In the genomic region with DNA sequence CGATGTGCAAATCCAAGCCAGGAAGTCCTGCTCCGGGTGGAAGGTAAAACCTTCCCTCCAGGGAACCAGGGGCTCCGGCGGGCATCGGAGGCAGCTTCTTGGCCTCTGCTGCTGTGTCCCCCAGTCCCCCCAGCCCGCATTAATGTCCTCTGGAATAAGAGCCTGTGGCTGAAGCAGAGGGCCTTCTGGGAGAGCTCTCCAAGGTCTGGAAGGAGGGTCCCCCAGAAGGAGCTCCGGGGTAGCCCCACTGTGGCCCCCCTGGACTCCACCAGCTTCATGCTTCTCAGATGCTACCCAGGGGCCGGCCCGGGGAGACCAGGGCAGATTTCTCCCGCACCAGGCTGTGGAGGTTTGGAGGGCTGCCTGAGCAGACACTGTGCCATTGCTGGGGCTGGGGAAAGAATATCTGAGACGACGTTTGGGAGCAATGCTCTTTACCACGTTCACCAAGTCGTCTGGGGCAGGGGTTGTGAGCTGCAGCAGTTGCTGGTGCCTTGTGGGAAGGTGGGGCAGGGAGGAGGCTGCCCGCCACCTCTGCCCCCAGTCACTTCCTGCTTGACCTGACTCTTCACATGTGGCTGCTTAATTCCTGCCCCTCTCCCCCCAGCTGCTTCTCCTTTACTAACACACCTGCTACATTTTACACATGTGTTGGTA, we compare ENCODE assay signal across 13 cellular contexts. TPM values are rescaled to one million over a fixed set of nuclear protein-coding genes. Genes with fewer than 3 reads are reported as not detected.
DNase-seq lines count a peak whose midpoint lies in the region; FAIRE-seq and TF ChIP-seq lines count a peak whose summit lies in the region.
"Had no signal": no experiment of that assay in that cellular context is flagged by ENCODE, and none has a peak within 500 bp of the region (broad histone marks: within the 10 kb centered on the region; RNA-seq: fewer than 3 reads in every experiment).

No MANE protein-coding gene starts in this region.

- H3K4me1 Mint-ChIP-seq in endodermal cell: no peaks in the 10 kb centered on the region

- no peak overlapping the region for H3K4me3 Mint-ChIP-seq in endodermal cell

- H3K9me3 Mint-ChIP-seq in endodermal cell: peaks cover 6% of the 10 kb centered on the region

- H3K27me3 Mint-ChIP-seq in endodermal cell (ENCODE audit: insufficient read depth): no peaks in the 10 kb centered on the region

- peaks cover 0 to 13% (median 0%) of the 10 kb centered on the region in 11 experiments; a peak in 3 of 22 replicates for H3K9me3 ChIP-seq in BLaER1 treated with 17β-estradiol and CSF1 and Interleukin-3, amounts not matched to agents 10 nM and 100 nM (replicated peaks in 1 of 11)
- H3K9me3 ChIP-seq in endodermal cell (ENCODE audit: control insufficient read depth, low read length) (no peaks in the 10 kb centered on the region), SJCRH30 (replicated peaks) (no peaks in the 10 kb centered on the region), small intestine (ENCODE audit: control insufficient read depth, low read depth) (no peaks in the 10 kb centered on the region), smooth muscle cell (replicated peaks; ENCODE audit: low read depth) (no peaks in the 10 kb centered on the region)
- H3K9me3 ChIP-seq: ascending aorta, gastrocnemius medialis had no signal

- TF ChIP-seq POLR2A in Raji (IDR thresholded peaks at IDR 0.05; ENCODE audit: insufficient read depth, low read depth, low read length): peak; percentile 47; the same call in 1 of the 2 replicates
- no peak for TF ChIP-seq POLR2A in GM12892 (IDR thresholded peaks at IDR 0.05; ENCODE audit: low read depth, low read length)

- peak overlapping the region in 1 of 11 experiments; percentile 21; a peak in 1 of 22 replicates for H3K27ac ChIP-seq in BLaER1 treated with 17β-estradiol and CSF1 and Interleukin-3, amounts not matched to agents 10 nM and 100 nM
- H3K27ac ChIP-seq in endodermal cell (ENCODE audit: low read depth, low read length) (no peak overlapping the region), SJCRH30 (no peak overlapping the region), small intestine (ENCODE audit: low read depth in 1 of 2, low read length in 1 of 2) (no peak overlapping the region), smooth muscle cell (ENCODE audit: low read depth) (no peak overlapping the region)
- H3K27ac ChIP-seq: ascending aorta, gastrocnemius medialis had no signal

- peak overlapping the region; percentile 21 to 71 (median 57); a peak in 20 of 22 replicates for H3K4me2 ChIP-seq in BLaER1 treated with 17β-estradiol and CSF1 and Interleukin-3, amounts not matched to agents 10 nM and 100 nM
- H3K4me2 ChIP-seq in smooth muscle cell: no peak overlapping the region

- no peaks in the 10 kb centered on the region for H3K79me2 ChIP-seq in smooth muscle cell (ENCODE audit: low read depth)

- no peaks in the 10 kb centered on the region; a peak in 1 of 22 replicates for H3K36me3 ChIP-seq in BLaER1 treated with 17β-estradiol and CSF1 and Interleukin-3, amounts not matched to agents 10 nM and 100 nM
- peaks cover 13% of the 10 kb centered on the region for H3K36me3 ChIP-seq in endodermal cell (ENCODE audit: control insufficient read depth, insufficient read depth, low read length)
- H3K36me3 ChIP-seq in SJCRH30: peaks cover 3% of the 10 kb centered on the region; the same call in 1 of the 2 replicates
- H3K36me3 ChIP-seq in small intestine (ENCODE audit: control insufficient read depth in 2 of 2, insufficient read depth in 2 of 2, low read length in 2 of 2): no peaks in the 10 kb centered on the region
- H3K36me3 ChIP-seq in smooth muscle cell (ENCODE audit: low read depth): no peaks in the 10 kb centered on the region

- peak overlapping the region; percentile 48 for H3K27ac Mint-ChIP-seq in endodermal cell

- FAIRE-seq in small intestine (lab: Jason Lieb, UNC): no peak
- no peak for FAIRE-seq in GM12892 (lab: Jason Lieb, UNC)

- H3K4me3 ChIP-seq in BLaER1 treated with 17β-estradiol and CSF1 and Interleukin-3, amounts not matched to agents 10 nM and 100 nM: no peak overlapping the region
- H3K4me3 ChIP-seq in endodermal cell (ENCODE audit: low read length) (no peak overlapping the region), SJCRH30 (no peak overlapping the region), small intestine (ENCODE audit: low read depth in 1 of 2, low read length in 2 of 2) (no peak overlapping the region), smooth muscle cell (no peak overlapping the region)
- H3K4me3 ChIP-seq: ascending aorta, gastrocnemius medialis, skin epidermis had no signal

- H4K20me1 ChIP-seq in BLaER1 treated with 17β-estradiol and CSF1 and Interleukin-3, amounts not matched to agents 10 nM and 100 nM: peaks cover 0 to 4% (median 0%) of the 10 kb centered on the region in 11 experiments; a peak in 1 of 22 replicates
- H4K20me1 ChIP-seq in smooth muscle cell (ENCODE audit: low read depth): no peaks in the 10 kb centered on the region

- 89 to 92% methylated on average over 13 to 15 of the region's 15 CpGs for WGBS in endodermal cell (ENCODE audit: insufficient coverage in 1 of 2, insufficient read length in 1 of 2), 2 experiments
- WGBS in small intestine, 3 donors: 62 to 75% (median 74%) methylated on average over 15 of the region's 15 CpGs
- WGBS in smooth muscle cell (ENCODE audit: low lambda C conversion rate): 94% methylated on average over 15 of the region's 15 CpGs

- peak; percentile 40 for DNase-seq in GM19238 (ENCODE audit: insufficient read length, low spot score)
- DNase-seq in endodermal cell: no peak
- DNase-seq in SJCRH30: no peak
- no peak for DNase-seq in small intestine
- no peak for DNase-seq in smooth muscle cell (lab: John Stamatoyannopoulos, UW; ENCODE audit: unreplicated experiment)
- DNase-seq in GM12892 (ENCODE audit: insufficient read length): no peak
- DNase-seq: effector memory CD4-positive, alpha-beta T cell; gastrocnemius medialis; SIG-M5 had no signal

- no peak overlapping the region for H2AFZ ChIP-seq in smooth muscle cell (ENCODE audit: low read depth)

- peak overlapping the region in 2 of 11 experiments; percentile 16 to 54; a peak in 2 of 22 replicates for H3K9ac ChIP-seq in BLaER1 treated with 17β-estradiol and CSF1 and Interleukin-3, amounts not matched to agents 10 nM and 100 nM
- H3K9ac ChIP-seq in endodermal cell (ENCODE audit: extremely low read depth, low read length, poor library complexity, severe bottlenecking) (no peak overlapping the region), smooth muscle cell (ENCODE audit: low read depth) (no peak overlapping the region)

- H3K4me1 ChIP-seq in BLaER1 treated with 17β-estradiol and CSF1 and Interleukin-3, amounts not matched to agents 10 nM and 100 nM: peaks cover 24 to 40% (median 30%) of the 10 kb centered on the region in 10 experiments
- H3K4me1 ChIP-seq in endodermal cell (ENCODE audit: control insufficient read depth, insufficient read depth, low read length) (no peaks in the 10 kb centered on the region), SJCRH30 (no peaks in the 10 kb centered on the region; the same call in 1 of the 2 replicates), small intestine (ENCODE audit: control insufficient read depth in 2 of 2, insufficient read depth in 1 of 2, low read depth in 1 of 2, low read length in 1 of 2) (peaks cover 0 to 2% of the 10 kb centered on the region in 2 donors), smooth muscle cell (ENCODE audit: low read depth) (no peaks in the 10 kb centered on the region)
- H3K4me1 ChIP-seq: ascending aorta, gastrocnemius medialis had no signal

- TF ChIP-seq CTCF in endodermal cell (conservative IDR thresholded peaks at IDR 0.05): no peak
- TF ChIP-seq CTCF in smooth muscle cell (IDR thresholded peaks at IDR 0.05; ENCODE audit: borderline replicate concordance, insufficient read depth, poor library complexity, severe bottlenecking): no peak

- H3F3A ChIP-seq in smooth muscle cell (ENCODE audit: low read depth): no peaks in the 10 kb centered on the region

- H3K36me3 Mint-ChIP-seq in endodermal cell (ENCODE audit: low read depth): peaks cover 47% of the 10 kb centered on the region

- H3K27me3 ChIP-seq in BLaER1 treated with 17β-estradiol and CSF1 and Interleukin-3, amounts not matched to agents 10 nM and 100 nM: peaks cover 0 to 7% (median 1%) of the 10 kb centered on the region in 11 experiments; a peak in 5 of 22 replicates
- H3K27me3 ChIP-seq in endodermal cell (ENCODE audit: control insufficient read depth, insufficient read depth, low read length, poor library complexity, severe bottlenecking) (no peaks in the 10 kb centered on the region), SJCRH30 (no peaks in the 10 kb centered on the region), small intestine (ENCODE audit: control insufficient read depth in 2 of 2, insufficient read depth in 2 of 2, low read length in 2 of 2) (no peaks in the 10 kb centered on the region), smooth muscle cell (ENCODE audit: low read depth) (no peaks in the 10 kb centered on the region)
- H3K27me3 ChIP-seq: ascending aorta, gastrocnemius medialis had no signal

RNA-seq across cellular contexts. Expression of gene ZNF853, which starts 8.3 kb away (rescaled TPM):
- total RNA-seq in endodermal cell (10 to 100 TPM; 14.2 to 17.2 TPM), smooth muscle cell (5.6 and 8.9 TPM in 2 replicates)
- 11.1 TPM for polyA plus RNA-seq in endodermal cell (2013, experiment 1 of 2)
- polyA plus RNA-seq in endodermal cell (2013, experiment 2 of 2): 10.6 TPM
- 10.6 and 10.9 TPM in 2 replicates for total RNA-seq in SJCRH30 (2014; rRNA removed; shearing (Covaris generic))
- polyA plus RNA-seq in small intestine (1 to 10 TPM in 1 of 3 donors, under 1 TPM in 1, not detected in 1; 0.81 to 1.5 TPM), smooth muscle cell (9.2 and 10.3 TPM in 2 replicates)
- polyA plus RNA-seq in GM12892 (2012; ENCODE audit: missing spikeins): 0.06 TPM

RNA-seq across cellular contexts. Expression of gene ZNF316, which starts 13.4 kb away (rescaled TPM):
- total RNA-seq in endodermal cell: 10 to 100 TPM; 21.4 to 29.6 TPM
- polyA plus RNA-seq in endodermal cell (2013, experiment 1 of 2): 33.6 TPM
- 24.9 TPM for polyA plus RNA-seq in endodermal cell (2013, experiment 2 of 2)
- 16.0 and 16.2 TPM in 2 replicates for total RNA-seq in SJCRH30 (2014; rRNA removed; shearing (Covaris generic))
- 10 to 100 TPM; 11.6 to 16.1 (median 11.9) TPM for polyA plus RNA-seq in small intestine
- 6.6 and 8.7 TPM in 2 replicates for total RNA-seq in smooth muscle cell
- polyA plus RNA-seq in smooth muscle cell: 8.3 and 15.9 TPM in 2 replicates
- polyA plus RNA-seq in GM12892 (2012; ENCODE audit: missing spikeins): 12.1 TPM

RNA-seq across cellular contexts. Expression of gene INTS15, which starts 33.9 kb away (rescaled TPM):
- total RNA-seq in endodermal cell (10 to 100 TPM; 34.4 to 38.0 TPM), smooth muscle cell (13.4 and 14.7 TPM in 2 replicates)
- 36.7 TPM for polyA plus RNA-seq in endodermal cell (2013, experiment 1 of 2)
- 29.4 TPM for polyA plus RNA-seq in endodermal cell (2013, experiment 2 of 2)
- 16.4 and 18.8 TPM in 2 replicates for total RNA-seq in SJCRH30 (2014; rRNA removed; shearing (Covaris generic))
- polyA plus RNA-seq in small intestine (10 to 100 TPM; 15.0 to 16.5 (median 16.2) TPM), smooth muscle cell (17.6 and 25.9 TPM in 2 replicates)
- 13.3 TPM for polyA plus RNA-seq in GM12892 (2012; ENCODE audit: missing spikeins)

RNA-seq across cellular contexts. Expression of gene ZDHHC4, which starts 46.5 kb away (rescaled TPM):
- total RNA-seq in endodermal cell (10 to 100 TPM; 79.1 to 85.6 TPM), smooth muscle cell (55.8 and 59.2 TPM in 2 replicates)
- polyA plus RNA-seq in endodermal cell (2013, experiment 1 of 2): 62.8 TPM
- 47.9 TPM for polyA plus RNA-seq in endodermal cell (2013, experiment 2 of 2)
- 56.7 and 57.8 TPM in 2 replicates for total RNA-seq in SJCRH30 (2014; rRNA removed; shearing (Covaris generic))
- polyA plus RNA-seq in small intestine (10 to 100 TPM; 34.0 to 41.4 (median 38.6) TPM), smooth muscle cell (69.5 and 86.8 TPM in 2 replicates)
- polyA plus RNA-seq in GM12892 (2012; ENCODE audit: missing spikeins): 27.8 TPM
